22 cellular contexts compared by ENCODE assay signal in genomic region chr7:155195939-155196523, GRCh38.
"Had no signal": no experiment of that assay in that cellular context is flagged by ENCODE, and none has a peak within 500 bp of the region (broad histone marks: within the 10 kb centered on the region; RNA-seq: fewer than 3 reads in every experiment).

No MANE protein-coding gene starts in this region.

- H3K27ac ChIP-seq: coronary artery, dorsolateral prefrontal cortex, esophagus muscularis mucosa, foreskin keratinocyte, gastroesophageal sphincter, heart left ventricle, hepatocyte, left lung, lower lobe of right lung had no signal

- ATAC-seq: foreskin keratinocyte, gastroesophageal sphincter, heart left ventricle, left cardiac atrium, left lung, left ventricle myocardium superior, lower lobe of right lung, mucosa of descending colon had no signal

- H3K4me3 Mint-ChIP-seq: immature natural killer cell, mesothelial cell of epicardium, naive B cell had no signal

- H3K4me3 ChIP-seq: coronary artery, dorsolateral prefrontal cortex, esophagus muscularis mucosa, gastroesophageal sphincter, heart left ventricle, hepatocyte, left lung, lower lobe of right lung, mucosa of descending colon had no signal

- H3K4me1 Mint-ChIP-seq: immature natural killer cell, naive B cell had no signal

- DNase-seq: dermis blood vessel endothelial cell; dorsolateral prefrontal cortex; effector CD4-positive, alpha-beta T cell; effector memory CD4-positive, alpha-beta T cell; foreskin keratinocyte; heart left ventricle; hypothalamus; immature natural killer cell; islet precursor cell; kidney; left cardiac atrium; left lung; left ventricle myocardium superior; lower lobe of right lung; mesenchymal stem cell; mucosa of descending colon; naive B cell had no signal

- H3K4me1 ChIP-seq: foreskin keratinocyte, gastroesophageal sphincter, left lung, lower lobe of right lung had no signal

- H3K36me3 ChIP-seq: esophagus muscularis mucosa, gastroesophageal sphincter, heart left ventricle, left lung, lower lobe of right lung had no signal

- H3K27ac Mint-ChIP-seq: immature natural killer cell, mesothelial cell of epicardium, naive B cell had no signal
